ENCODE assay signal across 8 cellular contexts in the genomic region with DNA sequence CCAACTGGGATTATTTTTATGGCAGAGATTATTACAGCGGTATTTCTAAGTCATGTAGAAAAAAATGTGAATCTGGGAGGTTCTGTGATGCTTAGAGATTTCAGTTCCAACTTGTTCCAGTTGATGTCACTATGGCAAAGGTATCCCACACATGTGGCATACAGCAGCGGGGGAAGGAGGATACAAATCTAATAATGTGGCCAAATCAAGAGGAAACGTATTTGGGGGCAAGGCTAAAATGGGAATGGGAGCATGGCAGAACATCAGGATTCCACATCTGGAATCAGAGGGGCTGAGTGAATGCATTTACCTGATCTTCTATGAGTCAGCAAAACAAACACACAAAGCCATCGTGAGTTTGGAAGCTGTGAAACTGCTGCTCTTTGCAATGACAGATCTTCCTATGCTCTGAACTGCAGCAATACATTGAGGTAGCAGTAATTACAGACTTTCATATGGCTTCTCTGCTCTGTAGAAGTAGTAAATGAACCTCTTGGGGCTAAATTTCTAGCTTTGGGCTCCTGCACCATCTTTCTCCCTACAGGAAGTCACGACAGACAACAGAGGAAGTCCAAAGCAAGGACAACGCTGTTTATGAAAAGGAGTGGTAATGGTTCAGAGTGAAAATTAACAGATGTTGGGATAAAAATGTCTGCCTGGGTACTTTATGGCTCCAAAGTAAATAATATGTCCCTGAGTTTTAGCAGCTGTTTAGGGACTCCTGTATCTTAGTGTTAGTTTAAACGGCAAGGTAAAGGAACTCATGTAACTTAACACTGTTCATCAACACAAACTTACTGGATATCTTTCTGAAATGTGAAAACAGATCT. TPM values are rescaled to one million over a fixed set of nuclear protein-coding genes. Genes with fewer than 3 reads are reported as not detected.
A peak's percentile ranks its signal among the peaks of the same experiment; 100 is the strongest.
DNase-seq lines count a peak whose midpoint lies in the region; ATAC-seq, FAIRE-seq and TF ChIP-seq lines count a peak whose summit lies in the region.

No MANE protein-coding gene starts in this region.

- H3K79me2 ChIP-seq in DOHH2 (ENCODE audit: control insufficient read depth, low read length) (no peaks in the 10 kb centered on the region), Karpas-422 (ENCODE audit: low read length) (no peaks in the 10 kb centered on the region)

- peak overlapping the region; percentile 98 for H2AFZ ChIP-seq in Karpas-422 (ENCODE audit: low read length)

- H3K9ac ChIP-seq in Karpas-422 (ENCODE audit: low read length) (peak overlapping the region; percentile 53), SK-N-MC (ENCODE audit: insufficient read length) (peak overlapping the region; percentile 66), duodenal mucosa (ENCODE audit: low read depth in 1 of 2, low read length in 2 of 2) (peak overlapping the region in 1 of 2 donors; percentile 22)

- FAIRE-seq in urothelium cell line (lab: Jason Lieb, UNC) = no peak

- ATAC-seq in GM21381 (IDR thresholded peaks at IDR 0.05; ENCODE audit: unreplicated experiment) = peak; percentile 69

- no peaks in the 10 kb centered on the region for H3F3A ChIP-seq in DOHH2 (ENCODE audit: control insufficient read depth, insufficient read depth)

- H4K20me1 ChIP-seq in DOHH2 (ENCODE audit: control insufficient read depth, insufficient read depth, low read depth, low read length) (no peaks in the 10 kb centered on the region), Karpas-422 (ENCODE audit: insufficient read depth, low read depth, low read length) (no peaks in the 10 kb centered on the region)

- TF ChIP-seq CTCF in DOHH2 (IDR thresholded peaks at IDR 0.05; ENCODE audit: low read depth, low read length, poor library complexity, severe bottlenecking) = peak; percentile 23

- H3K9me3 ChIP-seq in DOHH2 (ENCODE audit: control insufficient read depth, insufficient read depth, low read length) (no peaks in the 10 kb centered on the region), Karpas-422 (ENCODE audit: low read length) (no peaks in the 10 kb centered on the region), SK-N-MC (ENCODE audit: low read depth, low read length) (no peaks in the 10 kb centered on the region), duodenal mucosa (ENCODE audit: control insufficient read depth in 1 of 2, low read length in 2 of 2) (no peaks in the 10 kb centered on the region)

- H3K27me3 ChIP-seq in DOHH2 (ENCODE audit: control insufficient read depth, low read length) = no peaks in the 10 kb centered on the region
- H3K27me3 ChIP-seq in Karpas-422 (ENCODE audit: low read length) = no peaks in the 10 kb centered on the region
- no peaks in the 10 kb centered on the region for H3K27me3 ChIP-seq in duodenal mucosa (ENCODE audit: control insufficient read depth in 1 of 2, insufficient read depth in 2 of 2, low read length in 2 of 2)

- H3K27ac ChIP-seq in DOHH2 (ENCODE audit: low read depth, low read length) (no peak overlapping the region), Karpas-422 (ENCODE audit: low read length) (no peak overlapping the region), SK-N-MC (peak overlapping the region; percentile 95), duodenal mucosa (ENCODE audit: low read depth, low read length) (no peak overlapping the region)

- peaks cover 10% of the 10 kb centered on the region for H3K4me1 ChIP-seq in DOHH2 (ENCODE audit: control insufficient read depth, low read length)
- peaks cover 11% of the 10 kb centered on the region for H3K4me1 ChIP-seq in Karpas-422 (ENCODE audit: low read length)
- H3K4me1 ChIP-seq in duodenal mucosa (ENCODE audit: control insufficient read depth in 1 of 2, insufficient read depth in 2 of 2, low read length in 2 of 2) = peaks cover 0 to 8% of the 10 kb centered on the region in 2 donors

- H3K4me3 ChIP-seq in DOHH2 (ENCODE audit: low read length) (peak overlapping the region; percentile 35), Karpas-422 (ENCODE audit: low read length) (peak overlapping the region; percentile 54), SK-N-MC (peak overlapping the region; percentile 77), duodenal mucosa (ENCODE audit: low read depth in 1 of 2, low read length in 2 of 2) (peak overlapping the region; percentile 62 to 79)

- H3K9me2 ChIP-seq in DOHH2 (replicated peaks; ENCODE audit: control insufficient read depth, low read length) (no peaks in the 10 kb centered on the region), Karpas-422 (replicated peaks; ENCODE audit: insufficient read depth, low read length) (no peaks in the 10 kb centered on the region)

- H3K36me3 ChIP-seq in DOHH2 (ENCODE audit: control insufficient read depth, low read length) (no peaks in the 10 kb centered on the region), Karpas-422 (ENCODE audit: insufficient read depth, low read length) (no peaks in the 10 kb centered on the region), SK-N-MC (ENCODE audit: insufficient read depth, low read length) (no peaks in the 10 kb centered on the region), duodenal mucosa (ENCODE audit: control insufficient read depth in 1 of 2, insufficient read depth in 2 of 2, low read length in 2 of 2) (no peaks in the 10 kb centered on the region)

- H3K4me2 ChIP-seq in DOHH2 (ENCODE audit: low read length) = peak overlapping the region; percentile 58
- H3K4me2 ChIP-seq in Karpas-422 (ENCODE audit: low read depth, low read length, poor library complexity, severe bottlenecking) = peak overlapping the region; percentile 72

- peak; percentile 64 for DNase-seq in Karpas-422
- no peak for DNase-seq in SK-N-MC (ENCODE audit: low read depth, low spot score)
- peak; percentile 57 for DNase-seq in midbrain (lab: John Stamatoyannopoulos, UW)
- DNase-seq in urothelium cell line (ENCODE audit: low spot score) = peak; percentile 51
- DNase-seq in activated CD4-positive, alpha-beta T cell treated with anti-CD3 and anti-CD28 coated beads for 48 hours = no peak

RNA-seq across cellular contexts. Expression of a gene that starts 55.6 kb away (rescaled TPM):
- 20.7 and 29.6 TPM in 2 replicates for total RNA-seq in Karpas-422 (2014; rRNA removed; shearing (Covaris generic); ENCODE audit: low replicate concordance)

RNA-seq across cellular contexts. Expression of a gene that starts 55.6 kb away (rescaled TPM):
- total RNA-seq in Karpas-422 (2014; rRNA removed; shearing (Covaris generic); ENCODE audit: low replicate concordance) = 115 and 116 TPM in 2 replicates

Comparison
In these comparisons a context has a peak if more than half of its experiments do, and no peak if none do; other contexts are left out.
1. DNase-seq: peak in Karpas-422 (single experiment), midbrain (single experiment) and urothelium cell line (single experiment); none in SK-N-MC (single experiment) and activated CD4-positive, alpha-beta T cell treated with anti-CD3 and anti-CD28 coated beads for 48 hours (single experiment).
2. Peak in every context shown above with its lines, with median percentiles within 50 percentile points of each other: H3K4me3 ChIP-seq.